In genomic region chr7:18495412-18496335, GRCh38 we compare ENCODE assay signal across 8 cellular contexts. TPM values are rescaled to one million over a fixed set of nuclear protein-coding genes. Genes with fewer than 3 reads are reported as not detected.
A peak's percentile ranks its signal among the peaks of the same experiment; 100 is the strongest.
DNase-seq lines count a peak whose midpoint lies in the region; ATAC-seq, FAIRE-seq and TF ChIP-seq lines count a peak whose summit lies in the region.

Gene HDAC9, plus strand, starts transcription at chr7:18495749. Its CDS starts 554 bp downstream, at chr7:18496303.

- H3K27me3 Mint-ChIP-seq in CD4-positive, alpha-beta T cell, result peaks cover 12% of the 10 kb centered on the region

- H3K9ac ChIP-seq in K562 (ENCODE audit: insufficient read depth in 1 of 2, low read depth in 2 of 2, low read length in 2 of 2), result no peak within 1 kb of the TSS
- H3K9ac ChIP-seq in iPS-15b (ENCODE audit: low read depth, low read length), result peak within 1 kb of the TSS; percentile 8

- TF ChIP-seq EP300 in K562 (IDR thresholded peaks at IDR 0.05; ENCODE audit: low read length), result no peak

- no peak for DNase-seq in CD4-positive, alpha-beta T cell
- DNase-seq in GM19239 (ENCODE audit: insufficient read length, low spot score) (peak; percentile 5), NCI-H526 (lab: John Stamatoyannopoulos, UW) (peak; percentile 91 to 94), K562 (ENCODE audit: extremely low read depth in 1 of 4, low spot score in 3 of 4) (no peak), retinal pigment epithelial cell (ENCODE audit: low read depth) (no peak)
- no peak for DNase-seq in stimulated activated CD4-positive, alpha-beta T cell treated with anti-CD3 and anti-CD28 coated beads, Interleukin-2, amount 100 ng/mL, for 48 hours

- FAIRE-seq in GM19239 (lab: Jason Lieb, UNC), result peak; percentile 98
- FAIRE-seq in K562 (lab: Jason Lieb, UNC), result no peak

- no peak within 1 kb of the TSS for H3K4me2 ChIP-seq in K562 (ENCODE audit: insufficient read depth, low read length)

- no TSS peak for BruUV-seq in K562 (replicated peaks; lab: Mats Ljungman, UMichigan)

- in situ Hi-C loops in K562 (cut with MboI), result no loop called here

- no peaks in the 10 kb centered on the region for H3K9me1 ChIP-seq in K562 (ENCODE audit: control insufficient read depth, insufficient read depth, low read length)

- no peak for ATAC-seq in CD4-positive, alpha-beta T cell (ENCODE audit: poor library complexity)
- ATAC-seq in HG03196 (IDR thresholded peaks at IDR 0.05; ENCODE audit: unreplicated experiment), result peak; percentile 89
- ATAC-seq in K562, result no peak

- CTCF ChIA-PET in CD4-positive, alpha-beta T cell (lab: Charles Lee), result interaction anchor here (1.6 kb wide), 1 partner anchor 11 kb away, joined by 4 read pairs; no protein-coding TSS in a partner anchor
- CTCF ChIA-PET in K562 (lab: Yijun Ruan, JAX; ENCODE audit: low intra/inter-chr PET ratio), result no interaction called here

- H3K9me3 ChIP-seq in CD4-positive, alpha-beta T cell (ENCODE audit: control insufficient read depth, low read length), result no peaks in the 10 kb centered on the region
- H3K9me3 ChIP-seq in K562 (replicated peaks; ENCODE audit: control insufficient read depth, insufficient read depth, low read depth, low read length) (no peaks in the 10 kb centered on the region), iPS-15b (ENCODE audit: control insufficient read depth, insufficient read depth, low read length) (no peaks in the 10 kb centered on the region)

- no peak within 1 kb of the TSS for H2AFZ ChIP-seq in K562 (ENCODE audit: low read depth, low read length)

- H3K4me3 ChIP-seq in K562, result no peak within 1 kb of the TSS
- H3K4me3 ChIP-seq in iPS-15b (ENCODE audit: low read depth, low read length), result peak within 1 kb of the TSS; percentile 63
- peak within 1 kb of the TSS; percentile 64 for H3K4me3 ChIP-seq in retinal pigment epithelial cell (ENCODE audit: low read length)

- no peaks in the 10 kb centered on the region for H3K4me1 ChIP-seq in K562 (replicated peaks in 1 of 2; ENCODE audit: control insufficient read depth in 2 of 2, insufficient read depth in 2 of 2, low read length in 2 of 2)
- peaks cover 11% of the 10 kb centered on the region for H3K4me1 ChIP-seq in iPS-15b (ENCODE audit: control insufficient read depth, insufficient read depth, low read length)

- no peak for TF ChIP-seq RAD21 in K562 (CRISPR knock-in tag; conservative IDR thresholded peaks at IDR 0.05 in 1 of 2, IDR thresholded peaks at IDR 0.05 in 1 of 2)

- no peaks in the 10 kb centered on the region for H3K36me3 Mint-ChIP-seq in CD4-positive, alpha-beta T cell (ENCODE audit: low read depth)

- peak within 1 kb of the TSS; percentile 11 for H3K4me3 Mint-ChIP-seq in CD4-positive, alpha-beta T cell

- POLR2A ChIA-PET in CD4-positive, alpha-beta T cell (lab: Charles Lee), result interaction anchor here (0.6 kb wide), 1 partner anchor 14 kb away, joined by 3 read pairs; no protein-coding TSS in a partner anchor
- POLR2A ChIA-PET in K562 (lab: Yijun Ruan, JAX), result no interaction called here

- no peak for TF ChIP-seq CTCF in CD4-positive, alpha-beta T cell (IDR thresholded peaks at IDR 0.05)
- TF ChIP-seq CTCF in K562 (IDR thresholded peaks at IDR 0.05 in 2 of 3, conservative IDR thresholded peaks at IDR 0.05 in 1 of 3; ENCODE audit: insufficient read depth in 2 of 3, low read depth in 1 of 3, low read length in 3 of 3) (no peak), retinal pigment epithelial cell (conservative IDR thresholded peaks at IDR 0.05; ENCODE audit: low read depth, low read length) (no peak)

- H4K20me1 ChIP-seq in K562 (replicated peaks; ENCODE audit: control insufficient read depth, insufficient read depth, low read length), result no peaks in the 10 kb centered on the region

- WGBS in K562 (ENCODE audit: insufficient coverage, low coverage, missing lambda C conversion rate), result 2% methylated on average over 18 of the region's 18 CpGs

- H3K79me2 ChIP-seq in K562 (ENCODE audit: control insufficient read depth, insufficient read depth, low read length), result no peaks in the 10 kb centered on the region

- H3K9me3 Mint-ChIP-seq in CD4-positive, alpha-beta T cell, result no peaks in the 10 kb centered on the region

- no peaks in the 10 kb centered on the region for H3K27me3 ChIP-seq in CD4-positive, alpha-beta T cell (ENCODE audit: control insufficient read depth, insufficient read depth, low read length)
- no peaks in the 10 kb centered on the region for H3K27me3 ChIP-seq in K562 (ENCODE audit: control insufficient read depth in 2 of 2, insufficient read depth in 2 of 2, low read length in 2 of 2)
- no peaks in the 10 kb centered on the region for H3K27me3 ChIP-seq in iPS-15b (ENCODE audit: control insufficient read depth, insufficient read depth, low read length)

- intact Hi-C loops in CD4-positive, alpha-beta T cell (cut with DNase I, micrococcal nuclease), result no loop called here
- intact Hi-C loops in K562 (cut with micrococcal nuclease), result no loop called here

- no peak within 1 kb of the TSS for H3K27ac ChIP-seq in CD4-positive, alpha-beta T cell (ENCODE audit: low read depth, low read length)
- H3K27ac ChIP-seq in K562 (ENCODE audit: extremely low read depth, low read depth, low read length), result no peak within 1 kb of the TSS

- TF ChIP-seq POLR2A in K562 (conservative IDR thresholded peaks at IDR 0.05), result no peak

- no peaks in the 10 kb centered on the region for H3K36me3 ChIP-seq in K562 (ENCODE audit: control insufficient read depth, insufficient read depth, low read length)
- H3K36me3 ChIP-seq in iPS-15b (ENCODE audit: control insufficient read depth, insufficient read depth, low read length), result no peaks in the 10 kb centered on the region

- no peak within 1 kb of the TSS for H3K27ac Mint-ChIP-seq in CD4-positive, alpha-beta T cell

- H3K4me1 Mint-ChIP-seq in CD4-positive, alpha-beta T cell (ENCODE audit: low read depth), result peaks cover 6% of the 10 kb centered on the region

TF ChIP-seq in K562, 482 proteins besides CTCF, POLR2A, EP300 and RAD21:
- TF ChIP-seq BACH1 (tag; IDR thresholded peaks at IDR 0.05) (no peak), MEF2D (tag; conservative IDR thresholded peaks at IDR 0.05; ENCODE audit: low read depth) (0 out of 2 replicates have a peak, but pooled peaks have one; percentile 44), NKRF (IDR thresholded peaks at IDR 0.05; ENCODE audit: borderline replicate concordance) (no peak)

RNA-seq across cellular contexts. Expression of gene HDAC9, which starts in this region (rescaled TPM):
- total RNA-seq in CD4-positive, alpha-beta T cell, result 1 to 10 TPM in 1 of 2 experiments, under 1 TPM in 1; 0.73 to 1.2 TPM
- total RNA-seq in K562 (2011; cell fraction: chromatin; rRNA removed; ENCODE audit: low replicate concordance), result 0.60 and 0.72 TPM in 2 replicates
- total RNA-seq in K562 (2011; cell fraction: nucleolus; rRNA removed), result not detected in 2 replicates
- 0.51 and 1.1 TPM in 2 replicates for total RNA-seq in K562 (2011; cell fraction: nucleoplasm; rRNA removed)
- total RNA-seq in K562 (2014; rRNA removed) (0.18 and 0.33 TPM in 2 replicates), K562 (2014; rRNA removed; fragmentation: Illumina TruSeq; extraction: Trizol) (0.62 and 0.99 TPM in 2 replicates), K562 (2015; rRNA removed; fragmentation: Illumina TruSeq; extraction: Trizol) (0.57 and 0.91 TPM in 2 replicates), K562 (2021) (0.31 and 0.58 TPM in 2 replicates)
- polyA plus RNA-seq in K562 (2011; rRNA removed) (0.08 and 0.14 TPM in 2 replicates), K562 (2014; fragmentation: Illumina TruSeq; extraction: Trizol) (0.33 and 0.64 TPM in 2 replicates), K562 (2014; fragmentation: Nextera tagmentation; extraction: Ambion mirVana) (under 1 TPM; 0.20 to 0.56 TPM), K562 (2014; rRNA removed) (0.19 and 0.84 TPM in 2 replicates)
- 0.03 and 0.04 TPM in 2 replicates for polyA plus RNA-seq in K562 (2011; cell fraction: cytosol; rRNA removed)
- 0.15 and 0.20 TPM in 2 replicates for polyA plus RNA-seq in K562 (2011; cell fraction: nucleus; rRNA removed)
- polyA plus RNA-seq in K562 (2012), result 1.0 and 2.9 TPM in 2 replicates
- polyA minus RNA-seq in K562 (2011; rRNA and poly(A)+ RNA removed), result 0.81 and 1.3 TPM in 2 replicates
- polyA minus RNA-seq in K562 (2011; cell fraction: cytosol; rRNA and poly(A)+ RNA removed), result not detected in 2 replicates
- polyA minus RNA-seq in K562 (2011; cell fraction: nucleus; rRNA and poly(A)+ RNA removed), result 0.78 TPM in 1 of 2 replicates, not detected in the other

Comparison
In these comparisons a context has a peak if more than half of its experiments do, and no peak if none do; other contexts are left out.
1. DNase-seq: peak in GM19239 (single experiment) and NCI-H526 (2 of 2); none in CD4-positive, alpha-beta T cell (0 of 10), K562 (0 of 4), retinal pigment epithelial cell (single experiment) and stimulated activated CD4-positive, alpha-beta T cell treated with anti-CD3 and anti-CD28 coated beads, Interleukin-2, amount 100 ng/mL, for 48 hours (0 of 2).